9 cellular contexts compared by ENCODE assay signal in the genomic region with DNA sequence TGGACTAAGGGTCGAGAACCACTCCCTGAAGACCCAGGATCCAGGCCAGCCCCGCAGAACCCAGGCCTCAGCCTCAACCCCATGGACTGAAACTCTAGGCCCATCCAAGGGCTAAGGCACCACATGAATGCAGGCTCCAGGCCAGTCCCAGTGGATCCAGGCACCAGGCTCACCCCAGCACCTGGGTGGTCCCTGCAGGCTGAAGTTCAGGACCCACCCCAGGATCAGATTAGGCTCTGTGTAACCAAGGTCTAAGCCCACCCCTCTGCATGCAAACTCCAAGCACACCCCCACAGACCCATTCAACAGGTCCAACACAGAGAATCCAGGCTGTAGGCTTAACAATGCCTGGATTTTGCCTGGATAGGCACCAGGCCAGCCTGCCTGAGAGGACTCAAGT.
"Had no signal": no experiment of that assay in that cellular context is flagged by ENCODE, and none has a peak within 500 bp of the region (broad histone marks: within the 10 kb centered on the region; RNA-seq: fewer than 3 reads in every experiment).

No MANE protein-coding gene starts in this region.

- H3K27me3 Mint-ChIP-seq: IgD-negative memory B cell had no signal

- H3K4me1 Mint-ChIP-seq: IgD-negative memory B cell had no signal

- DNase-seq: GM23248, GOT3, H7, HCEC 1CT, HFFc6, KBM-7 had no signal

- H3K27ac Mint-ChIP-seq: HFFc6, IgD-negative memory B cell had no signal

- H3K27ac ChIP-seq: GM23248, HL-60 had no signal

- ATAC-seq: HepG2 had no signal

- H3K4me3 Mint-ChIP-seq: HFFc6, IgD-negative memory B cell had no signal

- H3K4me3 ChIP-seq: GM23248 had no signal
